ENCODE assay signal across 13 cellular contexts in genomic region chr5:115461093-115461492, GRCh38.
DNase-seq lines count a peak whose midpoint lies in the region; ATAC-seq and TF ChIP-seq lines count a peak whose summit lies in the region.
"Had no signal": no experiment of that assay in that cellular context is flagged by ENCODE, and none has a peak within 500 bp of the region (broad histone marks: within the 10 kb centered on the region; RNA-seq: fewer than 3 reads in every experiment).

No MANE protein-coding gene starts in this region.

- BruUV-seq in HCT116 (replicated peaks; lab: Mats Ljungman, UMichigan), result TSS peak; percentile 67

- no peak overlapping the region for H2AFZ ChIP-seq in HCT116 (ENCODE audit: low read depth, low read length, poor library complexity, severe bottlenecking)

- WGBS in esophagus muscularis mucosa, result 83% methylated on average over 4 of the region's 4 CpGs

- no peaks in the 10 kb centered on the region for H3K9me3 ChIP-seq in HCT116 (ENCODE audit: control insufficient read depth in 1 of 2, insufficient read depth in 1 of 2, low read depth in 1 of 2, low read length in 2 of 2)
- H3K9me3 ChIP-seq in gastrocnemius medialis, result no peaks in the 10 kb centered on the region
- no peaks in the 10 kb centered on the region for H3K9me3 ChIP-seq in esophagus muscularis mucosa
- H3K9me3 ChIP-seq: breast epithelium, transverse colon had no signal

- peak overlapping the region; percentile 50 for H3K9ac ChIP-seq in HCT116 (ENCODE audit: low read length)

- peak overlapping the region; percentile 41 for H3K27ac Mint-ChIP-seq in activated CD8-positive, alpha-beta T cell treated with anti-CD3 and anti-CD28 coated beads for 36 hours
- H3K27ac Mint-ChIP-seq in activated CD8-positive, alpha-beta T cell treated with anti-CD3 and anti-CD28 coated beads, Interleukin-2, amount 10 ng/mL, durations not matched to agents 7 days and 5 days, result no peak overlapping the region
- H3K27ac Mint-ChIP-seq in chondrocyte (ENCODE audit: unreplicated experiment), result peak overlapping the region; percentile 6
- H3K27ac Mint-ChIP-seq: endodermal cell, WTC11 had no signal

- CTCF ChIA-PET in activated CD8-positive, alpha-beta T cell treated with anti-CD3 and anti-CD28 coated beads for 36 hours (lab: Charles Lee), result interaction anchor here (0.8 to 1.4 kb wide), 4 partner anchors 25 to 176 kb away, joined by 3 to 5 read pairs (median 3); no protein-coding TSS in a partner anchor
- CTCF ChIA-PET in activated CD8-positive, alpha-beta T cell treated with anti-CD3 and anti-CD28 coated beads, Interleukin-2, amount 10 ng/mL, durations not matched to agents 7 days and 5 days (lab: Charles Lee), result no interaction called here
- CTCF ChIA-PET in HCT116 (lab: Charles Lee), result interaction anchor here (1.1 to 1.2 kb wide), 2 partner anchors 83 to 113 kb away, joined by 3 to 5 read pairs; no protein-coding TSS in a partner anchor

- TF ChIP-seq RAD21 in HCT116 (IDR thresholded peaks at IDR 0.05; ENCODE audit: low read depth), result no peak

- peaks cover 4% of the 10 kb centered on the region for H3K4me1 Mint-ChIP-seq in activated CD8-positive, alpha-beta T cell treated with anti-CD3 and anti-CD28 coated beads for 36 hours (ENCODE audit: low read depth)
- H3K4me1 Mint-ChIP-seq in activated CD8-positive, alpha-beta T cell treated with anti-CD3 and anti-CD28 coated beads, Interleukin-2, amount 10 ng/mL, durations not matched to agents 7 days and 5 days (ENCODE audit: low read depth), result peaks cover 8% of the 10 kb centered on the region
- peaks cover 8% of the 10 kb centered on the region for H3K4me1 Mint-ChIP-seq in chondrocyte (ENCODE audit: low read depth)
- H3K4me1 Mint-ChIP-seq: endodermal cell had no signal

- RAD21 ChIA-PET in HCT116 (lab: Charles Lee; ENCODE audit: low non-redundant PET in 1 of 2, low total read pairs in 2 of 2, uncharacterized antibody in 2 of 2, unreplicated experiment in 2 of 2), result no interaction called here

- DNase-seq in activated CD8-positive, alpha-beta T cell treated with anti-CD3 and anti-CD28 coated beads for 36 hours, result no peak
- no peak for DNase-seq in activated CD8-positive, alpha-beta T cell treated with anti-CD3 and anti-CD28 coated beads, Interleukin-2, amount 10 ng/mL, durations not matched to agents 7 days and 5 days
- DNase-seq in HCT116 (ENCODE audit: low read depth, low spot score) (peak; percentile 4), chondrocyte (ENCODE audit: low spot score) (no peak), gastrocnemius medialis (no peak), AG08395 (ENCODE audit: low spot score) (no peak), esophagus muscularis mucosa (ENCODE audit: extremely low spot score) (no peak)
- DNase-seq: endodermal cell, transverse colon had no signal

- no peak for ATAC-seq in activated CD8-positive, alpha-beta T cell treated with anti-CD3 and anti-CD28 coated beads for 36 hours
- no peak for ATAC-seq in activated CD8-positive, alpha-beta T cell treated with anti-CD3 and anti-CD28 coated beads, Interleukin-2, amount 10 ng/mL, durations not matched to agents 7 days and 5 days
- ATAC-seq in HCT116, result no peak
- peak in 1 of 2 donors; percentile 63 for ATAC-seq in gastrocnemius medialis
- ATAC-seq in HG02588 (IDR thresholded peaks at IDR 0.05; ENCODE audit: unreplicated experiment), result no peak
- ATAC-seq: WTC11 had no signal

- H3K4me3 ChIP-seq in HCT116 (replicated peaks in 1 of 2; ENCODE audit: low read depth in 1 of 2, low read length in 2 of 2), result peak overlapping the region in 1 of 2 experiments; percentile 27; a peak in 2 of 4 replicates
- H3K4me3 ChIP-seq in gastrocnemius medialis, result no peak overlapping the region
- no peak overlapping the region for H3K4me3 ChIP-seq in esophagus muscularis mucosa
- H3K4me3 ChIP-seq: breast epithelium, lung, transverse colon had no signal

- TF ChIP-seq CTCF in activated CD8-positive, alpha-beta T cell treated with anti-CD3 and anti-CD28 coated beads for 36 hours (IDR thresholded peaks at IDR 0.05), result no peak
- no peak for TF ChIP-seq CTCF in HCT116 (IDR thresholded peaks at IDR 0.05 in 2 of 3, conservative IDR thresholded peaks at IDR 0.05 in 1 of 3; ENCODE audit: borderline replicate concordance in 1 of 3, insufficient read depth in 1 of 3, low read depth in 2 of 3, low read length in 2 of 3)
- TF ChIP-seq CTCF in chondrocyte (IDR thresholded peaks at IDR 0.05), result no peak
- no peak for TF ChIP-seq CTCF in gastrocnemius medialis (IDR thresholded peaks at IDR 0.05 in 4 of 5, conservative IDR thresholded peaks at IDR 0.05 in 1 of 5)
- TF ChIP-seq CTCF in esophagus muscularis mucosa (IDR thresholded peaks at IDR 0.05), result no peak

- TF ChIP-seq EP300 in esophagus muscularis mucosa (IDR thresholded peaks at IDR 0.05), result no peak

- no peaks in the 10 kb centered on the region for H3K79me2 ChIP-seq in HCT116 (ENCODE audit: insufficient read depth, low read length)

- peak overlapping the region; percentile 71 for H3K4me2 ChIP-seq in HCT116 (ENCODE audit: low read length)

- no peaks in the 10 kb centered on the region for H3K36me3 Mint-ChIP-seq in activated CD8-positive, alpha-beta T cell treated with anti-CD3 and anti-CD28 coated beads for 36 hours (ENCODE audit: low read depth)
- no peaks in the 10 kb centered on the region for H3K36me3 Mint-ChIP-seq in activated CD8-positive, alpha-beta T cell treated with anti-CD3 and anti-CD28 coated beads, Interleukin-2, amount 10 ng/mL, durations not matched to agents 7 days and 5 days (ENCODE audit: low read depth)
- no peaks in the 10 kb centered on the region for H3K36me3 Mint-ChIP-seq in chondrocyte (ENCODE audit: low read depth)
- H3K36me3 Mint-ChIP-seq: WTC11 had no signal

- H3K9me3 Mint-ChIP-seq in activated CD8-positive, alpha-beta T cell treated with anti-CD3 and anti-CD28 coated beads for 36 hours, result no peaks in the 10 kb centered on the region
- H3K9me3 Mint-ChIP-seq in activated CD8-positive, alpha-beta T cell treated with anti-CD3 and anti-CD28 coated beads, Interleukin-2, amount 10 ng/mL, durations not matched to agents 7 days and 5 days (ENCODE audit: insufficient read depth), result no peaks in the 10 kb centered on the region
- H3K9me3 Mint-ChIP-seq in chondrocyte (ENCODE audit: low read depth), result no peaks in the 10 kb centered on the region
- H3K9me3 Mint-ChIP-seq: endodermal cell, WTC11 had no signal

- no peaks in the 10 kb centered on the region for H3K36me3 ChIP-seq in HCT116 (ENCODE audit: control insufficient read depth in 1 of 2, insufficient read depth in 2 of 2, low read length in 2 of 2)
- H3K36me3 ChIP-seq in gastrocnemius medialis, result no peaks in the 10 kb centered on the region
- H3K36me3 ChIP-seq in esophagus muscularis mucosa, result no peaks in the 10 kb centered on the region
- H3K36me3 ChIP-seq: breast epithelium, transverse colon had no signal

- no peaks in the 10 kb centered on the region for H4K20me1 ChIP-seq in HCT116 (ENCODE audit: insufficient read depth)

- H3K9me2 ChIP-seq in HCT116 (ENCODE audit: insufficient read depth), result no peaks in the 10 kb centered on the region

- H3K4me1 ChIP-seq in HCT116 (ENCODE audit: control insufficient read depth in 1 of 2, insufficient read depth in 2 of 2, low read length in 2 of 2) (peaks cover 25 to 98% of the 10 kb centered on the region in 2 experiments), gastrocnemius medialis (peaks cover 36 to 42% of the 10 kb centered on the region in 2 donors), esophagus muscularis mucosa (peaks cover 7 to 21% (median 10%) of the 10 kb centered on the region in 4 donors)
- H3K4me1 ChIP-seq: breast epithelium had no signal

- in situ Hi-C loops in gastrocnemius medialis (cut with MboI; ENCODE audit: low sequenced_read_pairs in 4 of 4), result no loop called here

- TF ChIP-seq POLR2A in HCT116 (IDR thresholded peaks at IDR 0.05; ENCODE audit: borderline replicate concordance, extremely low read depth, insufficient read depth, insufficient read length) (no peak), gastrocnemius medialis (IDR thresholded peaks at IDR 0.05) (no peak), esophagus muscularis mucosa (IDR thresholded peaks at IDR 0.05; ENCODE audit: low read depth) (no peak)

- H3K27ac ChIP-seq in HCT116 (ENCODE audit: low read depth, low read length) (peak overlapping the region; percentile 73), gastrocnemius medialis (peak overlapping the region; percentile 64 to 80 (median 74)), esophagus muscularis mucosa (replicated peaks in 1 of 4) (no peak overlapping the region)
- H3K27ac ChIP-seq: breast epithelium had no signal

- POLR2A ChIA-PET in activated CD8-positive, alpha-beta T cell treated with anti-CD3 and anti-CD28 coated beads for 36 hours (lab: Charles Lee), result interaction anchor here (0.7 to 1.5 kb wide), 2 partner anchors 84 to 87 kb away, joined by 3 to 4 read pairs; no protein-coding TSS in a partner anchor
- POLR2A ChIA-PET in activated CD8-positive, alpha-beta T cell treated with anti-CD3 and anti-CD28 coated beads, Interleukin-2, amount 10 ng/mL, durations not matched to agents 7 days and 5 days (lab: Charles Lee), result no interaction called here
- POLR2A ChIA-PET in HCT116 (lab: Charles Lee), result interaction anchor here (0.6 to 1.4 kb wide), 9 partner anchors 8 to 111 kb away, joined by 3 to 6 read pairs (median 3); no protein-coding TSS in a partner anchor

- intact Hi-C loops in activated CD8-positive, alpha-beta T cell treated with anti-CD3 and anti-CD28 coated beads for 36 hours (cut with micrococcal nuclease), result loop anchor here (5.0 kb wide), 1 partner anchor 81 kb away; the partner anchor contains the start of gene FEM1C
- intact Hi-C loops in HCT116 (cut with micrococcal nuclease) (loop anchor here (5.0 kb wide), 2 partner anchors 71 to 79 kb away; no protein-coding TSS in a partner anchor), gastrocnemius medialis (cut with DNase I; ENCODE audit: low total_unique reads) (loop anchor here (2.0 kb wide), 1 partner anchor 82 kb away; no protein-coding TSS in a partner anchor), esophagus muscularis mucosa (cut with DNase I) (no loop called here)

- peaks cover 21% of the 10 kb centered on the region for H3K27me3 Mint-ChIP-seq in activated CD8-positive, alpha-beta T cell treated with anti-CD3 and anti-CD28 coated beads for 36 hours
- peaks cover 12% of the 10 kb centered on the region for H3K27me3 Mint-ChIP-seq in activated CD8-positive, alpha-beta T cell treated with anti-CD3 and anti-CD28 coated beads, Interleukin-2, amount 10 ng/mL, durations not matched to agents 7 days and 5 days (ENCODE audit: low read depth)
- H3K27me3 Mint-ChIP-seq in chondrocyte (ENCODE audit: low read depth), result peaks cover 9% of the 10 kb centered on the region

- no peak overlapping the region for H3K4me3 Mint-ChIP-seq in activated CD8-positive, alpha-beta T cell treated with anti-CD3 and anti-CD28 coated beads for 36 hours
- H3K4me3 Mint-ChIP-seq in activated CD8-positive, alpha-beta T cell treated with anti-CD3 and anti-CD28 coated beads, Interleukin-2, amount 10 ng/mL, durations not matched to agents 7 days and 5 days, result no peak overlapping the region
- H3K4me3 Mint-ChIP-seq in chondrocyte (ENCODE audit: unreplicated experiment), result no peak overlapping the region
- H3K4me3 Mint-ChIP-seq: endodermal cell, WTC11 had no signal

- no peaks in the 10 kb centered on the region for H3K27me3 ChIP-seq in HCT116 (ENCODE audit: insufficient read depth, low read length)
- H3K27me3 ChIP-seq in gastrocnemius medialis, result no peaks in the 10 kb centered on the region
- no peaks in the 10 kb centered on the region for H3K27me3 ChIP-seq in esophagus muscularis mucosa
- H3K27me3 ChIP-seq: breast epithelium, transverse colon had no signal

TF ChIP-seq in HCT116, 20 proteins besides CTCF, POLR2A, EP300 and RAD21 (continues in another document):
- TF ChIP-seq ZFX (IDR thresholded peaks at IDR 0.05), result no peak

Comparison
In these comparisons a context has a peak if more than half of its experiments do, and no peak if none do; other contexts are left out.
1. H3K27ac ChIP-seq: peak in HCT116 (single experiment) and gastrocnemius medialis (4 of 4); none in esophagus muscularis mucosa (0 of 4).